Comparison of ENCODE assay signal across 15 cellular contexts in genomic region chr3:81734742-81735141, GRCh38.
"Had no signal": no experiment of that assay in that cellular context is flagged by ENCODE, and none has a peak within 500 bp of the region (broad histone marks: within the 10 kb centered on the region; RNA-seq: fewer than 3 reads in every experiment).

No MANE protein-coding gene starts in this region.

- H3K9me3 ChIP-seq: lower lobe of right lung, ovary, tibial nerve, vagina had no signal

- DNase-seq: activated CD8-positive, alpha-beta memory T cell treated with anti-CD3 and anti-CD28 coated beads, Interleukin-2, amount 10 ng/mL, durations not matched to agents 7 days and 5 days; activated naive CD4-positive, alpha-beta T cell treated with anti-CD3 and anti-CD28 coated beads, Interleukin-2, amount 50 U/mL, for 16 hours; activated T-cell treated with anti-CD3 and anti-CD28 coated beads, Interleukin-2, amount 50 U/mL, for 1 hour; amniotic stem cell; central memory CD4-positive, alpha-beta T cell; foreskin fibroblast; lower lobe of right lung; midbrain; ovary; stimulated activated CD4-positive, alpha-beta T cell treated with anti-CD3 and anti-CD28 coated beads, Interleukin-2, amount 100 ng/mL, for 24 hours; substantia nigra had no signal

- H3K36me3 ChIP-seq: lower lobe of right lung, ovary, tibial nerve, vagina had no signal

- H3K4me3 Mint-ChIP-seq: activated CD8-positive, alpha-beta memory T cell treated with anti-CD3 and anti-CD28 coated beads, Interleukin-2, amount 10 ng/mL, durations not matched to agents 7 days and 5 days; neural crest cell had no signal

- H3K4me1 Mint-ChIP-seq: activated CD8-positive, alpha-beta memory T cell treated with anti-CD3 and anti-CD28 coated beads, Interleukin-2, amount 10 ng/mL, durations not matched to agents 7 days and 5 days had no signal

- H3K4me1 ChIP-seq: lower lobe of right lung, tibial nerve, vagina had no signal

- H3K27ac Mint-ChIP-seq: activated CD8-positive, alpha-beta memory T cell treated with anti-CD3 and anti-CD28 coated beads, Interleukin-2, amount 10 ng/mL, durations not matched to agents 7 days and 5 days had no signal

- ATAC-seq: activated CD8-positive, alpha-beta memory T cell treated with anti-CD3 and anti-CD28 coated beads, Interleukin-2, amount 10 ng/mL, durations not matched to agents 7 days and 5 days; lower lobe of right lung had no signal

- H3K27ac ChIP-seq: coronary artery, lower lobe of right lung, ovary, tibial nerve, vagina had no signal

- H3K27me3 Mint-ChIP-seq: activated CD8-positive, alpha-beta memory T cell treated with anti-CD3 and anti-CD28 coated beads, Interleukin-2, amount 10 ng/mL, durations not matched to agents 7 days and 5 days had no signal

- H3K4me3 ChIP-seq: coronary artery, lower lobe of right lung, ovary, tibial nerve, vagina had no signal

- H3K27me3 ChIP-seq: ovary, tibial nerve, vagina had no signal
